23 cellular contexts compared by ENCODE assay signal in the genomic region with DNA sequence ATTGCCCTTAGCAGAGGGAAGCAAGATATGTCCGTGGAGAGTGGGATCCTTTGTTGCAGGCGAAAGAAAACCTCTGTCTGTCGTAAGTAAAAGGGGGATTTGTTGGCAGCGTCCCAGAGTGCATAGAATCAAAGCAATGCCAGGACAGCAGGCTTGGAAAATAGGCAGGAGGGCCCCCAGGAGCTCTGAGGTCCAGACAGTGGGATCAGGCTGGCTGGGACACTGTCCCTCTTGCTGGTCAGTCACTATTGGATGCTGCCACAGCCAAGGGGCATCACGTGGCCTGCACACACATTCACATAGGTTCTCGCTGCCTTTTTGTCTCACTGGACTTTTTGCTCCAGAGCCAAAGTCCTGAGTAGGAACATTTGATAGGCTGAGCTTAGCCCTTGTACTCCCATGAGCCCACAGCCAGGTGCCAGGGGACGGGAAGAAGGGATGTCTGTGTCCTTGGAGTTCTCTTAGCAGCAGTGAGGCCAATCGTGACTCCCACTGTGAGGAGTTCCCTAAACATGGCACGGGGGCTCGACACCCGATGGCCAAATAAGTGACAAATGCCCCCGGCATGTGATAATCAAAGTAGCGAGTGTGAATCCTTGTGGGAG. TPM values are rescaled to one million over a fixed set of nuclear protein-coding genes. Genes with fewer than 3 reads are reported as not detected.
DNase-seq lines count a peak whose midpoint lies in the region; ATAC-seq and TF ChIP-seq lines count a peak whose summit lies in the region.
"Had no signal": no experiment of that assay in that cellular context is flagged by ENCODE, and none has a peak within 500 bp of the region (broad histone marks: within the 10 kb centered on the region; RNA-seq: fewer than 3 reads in every experiment).

No MANE protein-coding gene starts in this region.

- H3K9ac ChIP-seq in IMR-90 (ENCODE audit: low read depth, low read length): no peak overlapping the region
- H3K9ac ChIP-seq in neuronal stem cell (ENCODE audit: low read depth, low read length, poor library complexity): peak overlapping the region; percentile 15
- H3K9ac ChIP-seq: BLaER1 treated with 17β-estradiol and CSF1 and Interleukin-3, amounts not matched to agents 10 nM and 100 nM had no signal

- CTCF ChIA-PET in IMR-90 (lab: Yijun Ruan, JAX): interaction anchor here (0.6 kb wide), 1 partner anchor 13 kb away, joined by 3 read pairs; no protein-coding TSS in a partner anchor

- no peak overlapping the region for H4K8ac ChIP-seq in IMR-90 (ENCODE audit: low read depth in 2 of 2, low read length in 2 of 2)
- no peak overlapping the region for H4K8ac ChIP-seq in neuronal stem cell (ENCODE audit: low read depth, low read length)

- H2BK20ac ChIP-seq in IMR-90 (ENCODE audit: low read depth, low read length): no peak overlapping the region

- H3K9me1 ChIP-seq in IMR-90 (ENCODE audit: insufficient read depth, low read length): no peaks in the 10 kb centered on the region

- H3K23ac ChIP-seq in IMR-90 (ENCODE audit: low read depth, low read length) (no peak overlapping the region), neuronal stem cell (ENCODE audit: low read depth, low read length, poor library complexity) (no peak overlapping the region)

- H3K4me1 ChIP-seq in IMR-90 (ENCODE audit: control insufficient read depth, insufficient read depth, low read length) (no peaks in the 10 kb centered on the region), neuronal stem cell (ENCODE audit: control insufficient read depth in 2 of 2, insufficient read depth in 1 of 2, low read depth in 1 of 2, low read length in 2 of 2) (peaks cover 4 to 5% of the 10 kb centered on the region in 2 donors), breast epithelium (no peaks in the 10 kb centered on the region)
- H3K4me1 ChIP-seq: A549 had no signal

- H2AFZ ChIP-seq in IMR-90 (replicated peaks; ENCODE audit: low read length, poor library complexity) (no peak overlapping the region), neuronal stem cell (ENCODE audit: low read length) (no peak overlapping the region)

- no peak overlapping the region for H3K18ac ChIP-seq in IMR-90 (ENCODE audit: low read depth, low read length)
- no peak overlapping the region for H3K18ac ChIP-seq in neuronal stem cell (ENCODE audit: low read length)

- H2AK5ac ChIP-seq in IMR-90 (ENCODE audit: low read depth, low read length) (no peak overlapping the region), neuronal stem cell (ENCODE audit: low read depth, low read length) (peak overlapping the region; percentile 51)

- H2BK15ac ChIP-seq in IMR-90 (ENCODE audit: low read depth, low read length): no peak overlapping the region
- H2BK15ac ChIP-seq in neuronal stem cell (ENCODE audit: low read length): peak overlapping the region; percentile 5

- no peak overlapping the region for H2BK120ac ChIP-seq in IMR-90 (ENCODE audit: low read depth, low read length)
- H2BK120ac ChIP-seq in neuronal stem cell (ENCODE audit: low read depth, low read length): no peak overlapping the region

- H3K79me1 ChIP-seq in IMR-90 (ENCODE audit: low read depth in 1 of 2, low read length in 2 of 2): no peaks in the 10 kb centered on the region
- H3K79me1 ChIP-seq in neuronal stem cell (ENCODE audit: low read depth, low read length): no peaks in the 10 kb centered on the region

- TF ChIP-seq CTCF in IMR-90 (conservative IDR thresholded peaks at IDR 0.05; ENCODE audit: low read depth, low read length): no peak
- no peak for TF ChIP-seq CTCF in breast epithelium (IDR thresholded peaks at IDR 0.05)

- peak overlapping the region; percentile 20 for H2AK9ac ChIP-seq in IMR-90 (replicated peaks; ENCODE audit: low read depth, low read length, poor library complexity)

- no peak overlapping the region for H4K5ac ChIP-seq in IMR-90 (ENCODE audit: low read depth, low read length)

- no peaks in the 10 kb centered on the region for H3K36me3 ChIP-seq in IMR-90 (ENCODE audit: control insufficient read depth, insufficient read depth, low read length)
- H3K36me3 ChIP-seq in neuronal stem cell (replicated peaks in 1 of 2; ENCODE audit: control insufficient read depth in 2 of 2, insufficient read depth in 2 of 2, low read length in 2 of 2): no peaks in the 10 kb centered on the region
- H3K36me3 ChIP-seq in breast epithelium: no peaks in the 10 kb centered on the region

- no peak overlapping the region for H3K14ac ChIP-seq in IMR-90 (replicated peaks; ENCODE audit: low read depth, low read length)
- H3K14ac ChIP-seq in neuronal stem cell (ENCODE audit: low read length): no peak overlapping the region

- H2BK12ac ChIP-seq in neuronal stem cell (ENCODE audit: low read length): no peak overlapping the region

- H3K4me2 ChIP-seq in IMR-90 (ENCODE audit: low read depth, low read length) (no peak overlapping the region), neuronal stem cell (ENCODE audit: insufficient read depth, low read length, poor library complexity, severe bottlenecking) (no peak overlapping the region)
- H3K4me2 ChIP-seq: A549; BLaER1 treated with 17β-estradiol and CSF1 and Interleukin-3, amounts not matched to agents 10 nM and 100 nM had no signal

- dilution Hi-C loops in IMR-90 (cut with HindIII; ENCODE audit: low sequenced_read_pairs, unreplicated experiment): no loop called here

- no peak overlapping the region for H3K4me3 ChIP-seq in IMR-90 (ENCODE audit: insufficient read depth, low read depth, low read length)
- no peak overlapping the region for H3K4me3 ChIP-seq in neuronal stem cell (ENCODE audit: low read length in 2 of 2)
- no peak overlapping the region for H3K4me3 ChIP-seq in breast epithelium
- H3K4me3 ChIP-seq: A549; BLaER1 treated with 17β-estradiol and CSF1 and Interleukin-3, amounts not matched to agents 10 nM and 100 nM had no signal

- BruUV-seq in IMR-90 (replicated peaks; lab: Mats Ljungman, UMichigan): no TSS peak

- H3K27ac ChIP-seq in IMR-90 (ENCODE audit: insufficient read depth, low read length) (no peak overlapping the region), neuronal stem cell (replicated peaks; ENCODE audit: low read length) (no peak overlapping the region), breast epithelium (no peak overlapping the region)
- H3K27ac ChIP-seq: A549; BLaER1 treated with 17β-estradiol and CSF1 and Interleukin-3, amounts not matched to agents 10 nM and 100 nM had no signal

- no peak for TF ChIP-seq RAD21 in IMR-90 (IDR thresholded peaks at IDR 0.05; ENCODE audit: low read length)

- DNase-seq in D341Med (ENCODE audit: low spot score) (peak; percentile 44), IMR-90 (no peak), islet precursor cell (peak; percentile 57), neuronal stem cell (ENCODE audit: low spot score) (no peak), breast epithelium (ENCODE audit: low spot score in 2 of 2) (no peak), NCI-H1930 (lab: John Stamatoyannopoulos, UW) (no peak)
- DNase-seq in activated CD4-positive, alpha-beta T cell treated with anti-CD3 and anti-CD28 coated beads, Interleukin-2, amount 50 U/mL, for 1 hour: no peak
- DNase-seq: AML-193, DMS53, H9, Kasumi-1, NCI-H1105 treated with DMSO at 0.1 percent for 48 hours, NCI-H2029 treated with DMSO at 0.1 percent for 48 hours, NCI-H446 treated with DMSO at 0.1 percent for 48 hours, NCI-H526, NCI-H82, RPMI8226, SHP77 had no signal

- H3K4ac ChIP-seq in IMR-90 (ENCODE audit: low read depth, low read length) (no peak overlapping the region), neuronal stem cell (ENCODE audit: low read length) (no peak overlapping the region)

- no peak for ATAC-seq in IMR-90 (ENCODE audit: low read depth)
- ATAC-seq in HG03097 (IDR thresholded peaks at IDR 0.05; ENCODE audit: low FRiP score, unreplicated experiment): no peak
- ATAC-seq: A549 had no signal

- H3K9me3 ChIP-seq in IMR-90 (ENCODE audit: control insufficient read depth, insufficient read depth, low read length) (no peaks in the 10 kb centered on the region), neuronal stem cell (replicated peaks in 1 of 2; ENCODE audit: control insufficient read depth in 2 of 2, insufficient read depth in 1 of 2, low read depth in 1 of 2, low read length in 2 of 2) (no peaks in the 10 kb centered on the region), breast epithelium (no peaks in the 10 kb centered on the region)
- H3K9me3 ChIP-seq: A549; BLaER1 treated with 17β-estradiol and CSF1 and Interleukin-3, amounts not matched to agents 10 nM and 100 nM had no signal

- H3K27me3 ChIP-seq in IMR-90 (ENCODE audit: control insufficient read depth, insufficient read depth, low read length) (peaks cover 59% of the 10 kb centered on the region), neuronal stem cell (ENCODE audit: control insufficient read depth in 3 of 3, insufficient read depth in 3 of 3, low read depth in 1 of 3, low read length in 3 of 3) (peaks cover 0 to 30% (median 4%) of the 10 kb centered on the region in 3 experiments), breast epithelium (no peaks in the 10 kb centered on the region)
- H3K27me3 ChIP-seq: BLaER1 treated with 17β-estradiol and CSF1 and Interleukin-3, amounts not matched to agents 10 nM and 100 nM had no signal

- in situ Hi-C loops in IMR-90 (cut with MboI; ENCODE audit: low sequenced_read_pairs): no loop called here

- intact Hi-C loops in IMR-90 (cut with micrococcal nuclease) (no loop called here), breast epithelium (cut with DNase I; ENCODE audit: low total_unique reads) (no loop called here)

- TF ChIP-seq POLR2A in IMR-90 (IDR thresholded peaks at IDR 0.05; ENCODE audit: low read depth, low read length) (no peak), breast epithelium (IDR thresholded peaks at IDR 0.05) (no peak)

- POLR2A ChIA-PET in IMR-90 (lab: Charles Lee; ENCODE audit: unreplicated experiment): no interaction called here

- no peak overlapping the region for H2BK5ac ChIP-seq in IMR-90 (ENCODE audit: low read depth, low read length, poor library complexity, severe bottlenecking)
- H2BK5ac ChIP-seq in neuronal stem cell (ENCODE audit: low read length): no peak overlapping the region

- no peak overlapping the region for H4K91ac ChIP-seq in IMR-90 (ENCODE audit: insufficient read depth, low read depth, low read length)
- H4K91ac ChIP-seq in neuronal stem cell (ENCODE audit: low read depth, low read length, poor library complexity): no peak overlapping the region

- WGBS in IMR-90 (ENCODE audit: extremely low coverage in 2 of 2, insufficient read length in 1 of 2), 2 experiments: 73% methylated on average over 13 of the region's 13 CpGs; no CpG with 5 or more reads in 1 of the 2 experiments
- WGBS in neuronal stem cell (ENCODE audit: extremely low coverage in 2 of 2, insufficient read length in 2 of 2, insufficient replicate concordance in 1 of 2), 2 donors: no CpG with 5 or more reads among the region's 13 CpGs

- no peaks in the 10 kb centered on the region; the same call in 1 of the 2 replicates for H4K20me1 ChIP-seq in IMR-90 (ENCODE audit: insufficient read depth, low read length)

- H3K56ac ChIP-seq in IMR-90 (ENCODE audit: extremely low read depth, insufficient read depth, low read length): no peak overlapping the region

RNA-seq across cellular contexts. Expression of a gene that starts 10.7 kb away (rescaled TPM):
- not detected in 2 replicates for total RNA-seq in IMR-90 (2012; rRNA removed)
- 0.12 and 0.24 TPM in 2 replicates for polyA plus RNA-seq in IMR-90 (2012; rRNA removed)
- 0.11 TPM in 1 of 2 replicates, not detected in the other for polyA plus RNA-seq in IMR-90 (2012; cell fraction: cytosol; rRNA removed)
- polyA plus RNA-seq in IMR-90 (2012; cell fraction: nucleus; rRNA removed; ENCODE audit: low replicate concordance): 1.7 TPM in 2 replicates
- 1.2 TPM for polyA plus RNA-seq in neuronal stem cell (2013, experiment 1 of 2)
- polyA plus RNA-seq in neuronal stem cell (2013, experiment 2 of 2): 1.3 TPM
- 10 to 100 TPM in 2 of 3 donors, 1 to 10 TPM in 1; 2.7 to 24.3 (median 20.1) TPM for total RNA-seq in breast epithelium
- total RNA-seq: Daoy, H9, SK-MEL-5 had no signal

Comparison
In these comparisons a context has a peak if more than half of its experiments do, and no peak if none do; other contexts are left out.
1. DNase-seq: peak in D341Med (single experiment) and islet precursor cell (single experiment); none in IMR-90 (single experiment), neuronal stem cell (single experiment), breast epithelium (0 of 2), activated CD4-positive, alpha-beta T cell treated with anti-CD3 and anti-CD28 coated beads, Interleukin-2, amount 50 U/mL, for 1 hour (single experiment) and NCI-H1930 (0 of 2).